In the genomic region with DNA sequence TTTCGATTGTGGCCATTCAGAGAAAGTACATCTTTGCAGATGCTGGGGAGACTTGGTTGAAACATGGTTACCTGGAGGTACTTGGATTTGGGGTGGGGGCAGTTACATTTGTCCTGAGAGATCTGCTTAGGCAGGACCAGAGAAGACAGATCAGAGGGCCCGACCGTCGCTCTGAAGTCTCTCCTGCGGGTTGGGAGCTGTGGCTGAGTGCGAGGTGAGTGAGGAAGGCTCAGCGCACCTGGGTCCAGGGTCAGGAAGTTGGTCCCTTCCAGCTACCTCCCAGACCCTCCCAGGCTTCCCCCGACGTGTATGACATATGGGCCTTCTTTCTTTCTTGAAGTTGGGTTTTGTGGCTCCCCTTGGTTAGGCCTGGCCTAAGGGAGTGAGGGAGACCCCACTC, we compare ENCODE assay signal across 1 cellular context.
TF ChIP-seq lines count a peak whose summit lies in the region.

No MANE protein-coding gene starts in this region.

TF ChIP-seq in GM23338, 12 proteins besides CTCF, POLR2A, EP300 and RAD21 (continued from another document):
- TF ChIP-seq, protein P1, sequence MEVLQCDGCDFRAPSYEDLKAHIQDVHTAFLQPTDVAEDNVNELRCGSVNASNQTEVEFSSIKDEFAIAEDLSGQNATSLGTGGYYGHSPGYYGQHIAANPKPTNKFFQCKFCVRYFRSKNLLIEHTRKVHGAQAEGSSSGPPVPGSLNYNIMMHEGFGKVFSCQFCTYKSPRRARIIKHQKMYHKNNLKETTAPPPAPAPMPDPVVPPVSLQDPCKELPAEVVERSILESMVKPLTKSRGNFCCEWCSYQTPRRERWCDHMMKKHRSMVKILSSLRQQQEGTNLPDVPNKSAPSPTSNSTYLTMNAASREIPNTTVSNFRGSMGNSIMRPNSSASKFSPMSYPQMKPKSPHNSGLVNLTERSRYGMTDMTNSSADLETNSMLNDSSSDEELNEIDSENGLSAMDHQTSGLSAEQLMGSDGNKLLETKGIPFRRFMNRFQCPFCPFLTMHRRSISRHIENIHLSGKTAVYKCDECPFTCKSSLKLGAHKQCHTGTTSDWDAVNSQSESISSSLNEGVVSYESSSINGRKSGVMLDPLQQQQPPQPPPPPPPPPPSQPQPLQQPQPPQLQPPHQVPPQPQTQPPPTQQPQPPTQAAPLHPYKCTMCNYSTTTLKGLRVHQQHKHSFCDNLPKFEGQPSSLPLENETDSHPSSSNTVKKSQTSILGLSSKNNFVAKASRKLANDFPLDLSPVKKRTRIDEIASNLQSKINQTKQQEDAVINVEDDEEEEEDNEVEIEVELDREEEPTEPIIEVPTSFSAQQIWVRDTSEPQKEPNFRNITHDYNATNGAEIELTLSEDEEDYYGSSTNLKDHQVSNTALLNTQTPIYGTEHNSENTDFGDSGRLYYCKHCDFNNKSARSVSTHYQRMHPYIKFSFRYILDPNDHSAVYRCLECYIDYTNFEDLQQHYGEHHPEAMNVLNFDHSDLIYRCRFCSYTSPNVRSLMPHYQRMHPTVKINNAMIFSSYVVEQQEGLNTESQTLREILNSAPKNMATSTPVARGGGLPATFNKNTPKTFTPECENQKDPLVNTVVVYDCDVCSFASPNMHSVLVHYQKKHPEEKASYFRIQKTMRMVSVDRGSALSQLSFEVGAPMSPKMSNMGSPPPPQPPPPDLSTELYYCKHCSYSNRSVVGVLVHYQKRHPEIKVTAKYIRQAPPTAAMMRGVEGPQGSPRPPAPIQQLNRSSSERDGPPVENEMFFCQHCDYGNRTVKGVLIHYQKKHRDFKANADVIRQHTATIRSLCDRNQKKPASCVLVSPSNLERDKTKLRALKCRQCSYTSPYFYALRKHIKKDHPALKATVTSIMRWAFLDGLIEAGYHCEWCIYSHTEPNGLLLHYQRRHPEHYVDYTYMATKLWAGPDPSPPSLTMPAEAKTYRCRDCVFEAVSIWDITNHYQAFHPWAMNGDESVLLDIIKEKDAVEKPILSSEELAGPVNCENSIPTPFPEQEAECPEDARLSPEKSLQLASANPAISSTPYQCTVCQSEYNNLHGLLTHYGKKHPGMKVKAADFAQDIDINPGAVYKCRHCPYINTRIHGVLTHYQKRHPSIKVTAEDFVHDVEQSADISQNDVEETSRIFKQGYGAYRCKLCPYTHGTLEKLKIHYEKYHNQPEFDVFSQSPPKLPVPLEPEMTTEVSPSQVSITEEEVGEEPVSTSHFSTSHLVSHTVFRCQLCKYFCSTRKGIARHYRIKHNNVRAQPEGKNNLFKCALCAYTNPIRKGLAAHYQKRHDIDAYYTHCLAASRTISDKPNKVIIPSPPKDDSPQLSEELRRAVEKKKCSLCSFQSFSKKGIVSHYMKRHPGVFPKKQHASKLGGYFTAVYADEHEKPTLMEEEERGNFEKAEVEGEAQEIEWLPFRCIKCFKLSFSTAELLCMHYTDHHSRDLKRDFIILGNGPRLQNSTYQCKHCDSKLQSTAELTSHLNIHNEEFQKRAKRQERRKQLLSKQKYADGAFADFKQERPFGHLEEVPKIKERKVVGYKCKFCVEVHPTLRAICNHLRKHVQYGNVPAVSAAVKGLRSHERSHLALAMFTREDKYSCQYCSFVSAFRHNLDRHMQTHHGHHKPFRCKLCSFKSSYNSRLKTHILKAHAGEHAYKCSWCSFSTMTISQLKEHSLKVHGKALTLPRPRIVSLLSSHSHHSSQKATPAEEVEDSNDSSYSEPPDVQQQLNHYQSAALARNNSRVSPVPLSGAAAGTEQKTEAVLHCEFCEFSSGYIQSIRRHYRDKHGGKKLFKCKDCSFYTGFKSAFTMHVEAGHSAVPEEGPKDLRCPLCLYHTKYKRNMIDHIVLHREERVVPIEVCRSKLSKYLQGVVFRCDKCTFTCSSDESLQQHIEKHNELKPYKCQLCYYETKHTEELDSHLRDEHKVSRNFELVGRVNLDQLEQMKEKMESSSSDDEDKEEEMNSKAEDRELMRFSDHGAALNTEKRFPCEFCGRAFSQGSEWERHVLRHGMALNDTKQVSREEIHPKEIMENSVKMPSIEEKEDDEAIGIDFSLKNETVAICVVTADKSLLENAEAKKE (CRISPR knock-in tag; IDR thresholded peaks at IDR 0.05) = no peak
- no peak for TF ChIP-seq STAT1 (IDR thresholded peaks at IDR 0.05; ENCODE audit: unreplicated experiment)
- TF ChIP-seq ZNF114 (CRISPR knock-in tag; IDR thresholded peaks at IDR 0.05) = no peak
- TF ChIP-seq, protein P2, sequence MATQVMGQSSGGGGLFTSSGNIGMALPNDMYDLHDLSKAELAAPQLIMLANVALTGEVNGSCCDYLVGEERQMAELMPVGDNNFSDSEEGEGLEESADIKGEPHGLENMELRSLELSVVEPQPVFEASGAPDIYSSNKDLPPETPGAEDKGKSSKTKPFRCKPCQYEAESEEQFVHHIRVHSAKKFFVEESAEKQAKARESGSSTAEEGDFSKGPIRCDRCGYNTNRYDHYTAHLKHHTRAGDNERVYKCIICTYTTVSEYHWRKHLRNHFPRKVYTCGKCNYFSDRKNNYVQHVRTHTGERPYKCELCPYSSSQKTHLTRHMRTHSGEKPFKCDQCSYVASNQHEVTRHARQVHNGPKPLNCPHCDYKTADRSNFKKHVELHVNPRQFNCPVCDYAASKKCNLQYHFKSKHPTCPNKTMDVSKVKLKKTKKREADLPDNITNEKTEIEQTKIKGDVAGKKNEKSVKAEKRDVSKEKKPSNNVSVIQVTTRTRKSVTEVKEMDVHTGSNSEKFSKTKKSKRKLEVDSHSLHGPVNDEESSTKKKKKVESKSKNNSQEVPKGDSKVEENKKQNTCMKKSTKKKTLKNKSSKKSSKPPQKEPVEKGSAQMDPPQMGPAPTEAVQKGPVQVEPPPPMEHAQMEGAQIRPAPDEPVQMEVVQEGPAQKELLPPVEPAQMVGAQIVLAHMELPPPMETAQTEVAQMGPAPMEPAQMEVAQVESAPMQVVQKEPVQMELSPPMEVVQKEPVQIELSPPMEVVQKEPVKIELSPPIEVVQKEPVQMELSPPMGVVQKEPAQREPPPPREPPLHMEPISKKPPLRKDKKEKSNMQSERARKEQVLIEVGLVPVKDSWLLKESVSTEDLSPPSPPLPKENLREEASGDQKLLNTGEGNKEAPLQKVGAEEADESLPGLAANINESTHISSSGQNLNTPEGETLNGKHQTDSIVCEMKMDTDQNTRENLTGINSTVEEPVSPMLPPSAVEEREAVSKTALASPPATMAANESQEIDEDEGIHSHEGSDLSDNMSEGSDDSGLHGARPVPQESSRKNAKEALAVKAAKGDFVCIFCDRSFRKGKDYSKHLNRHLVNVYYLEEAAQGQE (IDR thresholded peaks at IDR 0.05; ENCODE audit: unreplicated experiment) = no peak
- TF ChIP-seq NANOG (IDR thresholded peaks at IDR 0.05; ENCODE audit: borderline replicate concordance) = no peak
- TF ChIP-seq EZH2phosphoT487 (IDR thresholded peaks at IDR 0.05; ENCODE audit: unreplicated experiment) = no peak
- TF ChIP-seq JUNB (IDR thresholded peaks at IDR 0.05; ENCODE audit: unreplicated experiment) = no peak
- TF ChIP-seq CREB1 (CRISPR knock-in tag; IDR thresholded peaks at IDR 0.05; ENCODE audit: low read depth) = no peak
- no peak for TF ChIP-seq ZNF331 (CRISPR knock-in tag; IDR thresholded peaks at IDR 0.05; ENCODE audit: low read depth)
- TF ChIP-seq EZH2 (IDR thresholded peaks at IDR 0.05; ENCODE audit: low read depth, unreplicated experiment) = no peak
- TF ChIP-seq, protein P3, sequence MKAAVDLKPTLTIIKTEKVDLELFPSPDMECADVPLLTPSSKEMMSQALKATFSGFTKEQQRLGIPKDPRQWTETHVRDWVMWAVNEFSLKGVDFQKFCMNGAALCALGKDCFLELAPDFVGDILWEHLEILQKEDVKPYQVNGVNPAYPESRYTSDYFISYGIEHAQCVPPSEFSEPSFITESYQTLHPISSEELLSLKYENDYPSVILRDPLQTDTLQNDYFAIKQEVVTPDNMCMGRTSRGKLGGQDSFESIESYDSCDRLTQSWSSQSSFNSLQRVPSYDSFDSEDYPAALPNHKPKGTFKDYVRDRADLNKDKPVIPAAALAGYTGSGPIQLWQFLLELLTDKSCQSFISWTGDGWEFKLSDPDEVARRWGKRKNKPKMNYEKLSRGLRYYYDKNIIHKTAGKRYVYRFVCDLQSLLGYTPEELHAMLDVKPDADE (IDR thresholded peaks at IDR 0.05) = no peak
